ENCODE assay signal across 15 cellular contexts in the genomic region with DNA sequence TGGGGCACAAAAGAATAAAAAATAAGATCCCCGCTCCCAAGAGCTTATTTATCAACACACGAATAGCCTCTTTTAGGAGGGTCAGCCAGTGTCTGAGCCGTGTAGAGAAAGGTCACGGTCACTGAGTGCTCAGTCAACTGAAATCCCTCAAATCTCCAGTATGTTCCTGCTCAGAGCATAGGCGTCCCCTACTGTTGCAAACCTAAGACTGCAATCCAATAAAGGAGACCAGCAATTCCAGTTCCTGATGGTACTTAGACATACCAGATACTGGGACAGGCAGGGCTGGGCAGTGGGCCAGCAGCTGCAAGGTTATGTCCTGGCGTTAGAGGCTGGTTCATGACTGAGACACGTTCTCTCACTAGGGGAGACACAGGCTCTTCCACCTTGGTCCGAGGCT.
DNase-seq lines count a peak whose midpoint lies in the region; ATAC-seq and TF ChIP-seq lines count a peak whose summit lies in the region.
"Had no signal": no experiment of that assay in that cellular context is flagged by ENCODE, and none has a peak within 500 bp of the region (broad histone marks: within the 10 kb centered on the region; RNA-seq: fewer than 3 reads in every experiment).

No MANE protein-coding gene starts in this region.

- H3K4me1 ChIP-seq in DOHH2 (ENCODE audit: control insufficient read depth, low read length) (no peaks in the 10 kb centered on the region), mesendoderm (ENCODE audit: control insufficient read depth, low read depth, low read length) (no peaks in the 10 kb centered on the region)

- no peak overlapping the region for H3K4ac ChIP-seq in mesendoderm (ENCODE audit: low read depth, low read length)

- H3K36me3 Mint-ChIP-seq in glutamatergic neuron (ENCODE audit: unreplicated experiment) = no peaks in the 10 kb centered on the region

- ATAC-seq in activated CD4-positive, CD25-positive, alpha-beta regulatory T cell treated with anti-CD3 and anti-CD28 coated beads, Interleukin-2, amount 50 U/mL, for 24 hours = no peak

- H3K9me3 Mint-ChIP-seq in glutamatergic neuron (ENCODE audit: unreplicated experiment) = peaks cover 1% of the 10 kb centered on the region

- no peaks in the 10 kb centered on the region for H3K36me3 ChIP-seq in DOHH2 (ENCODE audit: control insufficient read depth, low read length)
- H3K36me3 ChIP-seq in mesendoderm (ENCODE audit: control insufficient read depth, insufficient read depth, low read length) = no peaks in the 10 kb centered on the region
- H3K36me3 ChIP-seq: sigmoid colon had no signal

- H3F3A ChIP-seq in DOHH2 (ENCODE audit: control insufficient read depth, insufficient read depth) = no peaks in the 10 kb centered on the region

- no CpG with 5 or more reads among the region's 8 CpGs for WGBS in mesendoderm (ENCODE audit: extremely low coverage, insufficient coverage, low lambda C conversion rate)

- no peak overlapping the region for H2BK5ac ChIP-seq in mesendoderm (ENCODE audit: low read length)

- H4K8ac ChIP-seq in mesendoderm (ENCODE audit: low read depth, low read length) = no peak overlapping the region

- H3K27me3 Mint-ChIP-seq in glutamatergic neuron (ENCODE audit: unreplicated experiment) = peaks cover 2% of the 10 kb centered on the region

- peak; percentile 40 for TF ChIP-seq CTCF in DOHH2 (IDR thresholded peaks at IDR 0.05; ENCODE audit: low read depth, low read length, poor library complexity, severe bottlenecking)
- peak; percentile 22 for TF ChIP-seq CTCF in fibroblast of mammary gland (conservative IDR thresholded peaks at IDR 0.05; ENCODE audit: control insufficient read depth, insufficient read depth, low read depth, low read length)
- TF ChIP-seq CTCF in glutamatergic neuron (IDR thresholded peaks at IDR 0.05; ENCODE audit: partially characterized antibody, unreplicated experiment) = no peak

- no peak overlapping the region for H3K23ac ChIP-seq in mesendoderm (ENCODE audit: low read length)

- H3K27ac Mint-ChIP-seq in glutamatergic neuron (ENCODE audit: unreplicated experiment) = no peak overlapping the region

- H3K9me3 ChIP-seq in DOHH2 (ENCODE audit: control insufficient read depth, insufficient read depth, low read length) = no peaks in the 10 kb centered on the region
- H3K9me3 ChIP-seq: sigmoid colon had no signal

- no peak overlapping the region for H2BK120ac ChIP-seq in mesendoderm (ENCODE audit: low read depth, low read length)

- H3K27ac ChIP-seq in DOHH2 (ENCODE audit: low read depth, low read length) (no peak overlapping the region), mesendoderm (ENCODE audit: low read depth, low read length) (no peak overlapping the region)
- H3K27ac ChIP-seq: KMS-11, sigmoid colon had no signal

- no peaks in the 10 kb centered on the region for H3K79me2 ChIP-seq in DOHH2 (ENCODE audit: control insufficient read depth, low read length)
- no peaks in the 10 kb centered on the region for H3K79me2 ChIP-seq in mesendoderm (ENCODE audit: control insufficient read depth, insufficient read depth, low read length)

- H3K4me2 ChIP-seq in DOHH2 (ENCODE audit: low read length) = no peak overlapping the region
- no peak overlapping the region for H3K4me2 ChIP-seq in mesendoderm (ENCODE audit: low read length)
- H3K4me2 ChIP-seq: KMS-11 had no signal

- H3K56ac ChIP-seq in mesendoderm (ENCODE audit: low read length) = no peak overlapping the region

- H3K9ac ChIP-seq in mesendoderm (ENCODE audit: low read length) = no peak overlapping the region
- H3K9ac ChIP-seq: KMS-11 had no signal

- H4K5ac ChIP-seq in mesendoderm (ENCODE audit: low read length) = no peak overlapping the region

- no peaks in the 10 kb centered on the region for H3K79me1 ChIP-seq in mesendoderm (ENCODE audit: low read length)

- H3K4me3 ChIP-seq in DOHH2 (ENCODE audit: low read length) (no peak overlapping the region), fibroblast of mammary gland (ENCODE audit: control insufficient read depth, low read depth, low read length) (no peak overlapping the region), mesendoderm (ENCODE audit: low read length) (no peak overlapping the region)
- H3K4me3 ChIP-seq: lung, sigmoid colon had no signal

- H3K4me3 Mint-ChIP-seq in glutamatergic neuron (ENCODE audit: unreplicated experiment) = no peak overlapping the region

- H3K18ac ChIP-seq in mesendoderm (ENCODE audit: low read length) = no peak overlapping the region

- H4K20me1 ChIP-seq in DOHH2 (ENCODE audit: control insufficient read depth, insufficient read depth, low read depth, low read length) = no peaks in the 10 kb centered on the region

- H3K4me1 Mint-ChIP-seq in glutamatergic neuron (ENCODE audit: low read depth, unreplicated experiment) = no peaks in the 10 kb centered on the region

- no peak overlapping the region for H2BK15ac ChIP-seq in mesendoderm (replicated peaks; ENCODE audit: low read depth)

- no peak overlapping the region for H2AK5ac ChIP-seq in mesendoderm (ENCODE audit: low read length)

- DNase-seq in NCI-H748 treated with DMSO at 0.1 percent for 48 hours (lab: John Stamatoyannopoulos, UW) (peak; percentile 77), fibroblast of mammary gland (ENCODE audit: low read depth) (no peak), mesendoderm (peak; percentile 66), glutamatergic neuron (no peak), medulla oblongata (ENCODE audit: extremely low spot score) (no peak)
- no peak for DNase-seq in stimulated activated CD4-positive, alpha-beta T cell treated with anti-CD3 and anti-CD28 coated beads, Interleukin-2, amount 100 ng/mL, for 48 hours
- DNase-seq: activated CD8-positive, alpha-beta memory T cell treated with anti-CD3 and anti-CD28 coated beads for 24 hours; amniotic stem cell; COR-L47; NCI-H446 treated with DMSO at 0.1 percent for 48 hours; sigmoid colon had no signal

- H3K9me2 ChIP-seq in DOHH2 (replicated peaks; ENCODE audit: control insufficient read depth, low read length) = no peaks in the 10 kb centered on the region

- peaks cover 10% of the 10 kb centered on the region; the same call in 1 of the 2 replicates for H3K27me3 ChIP-seq in DOHH2 (ENCODE audit: control insufficient read depth, low read length)
- no peaks in the 10 kb centered on the region for H3K27me3 ChIP-seq in mesendoderm (ENCODE audit: insufficient read depth, low read length, poor library complexity)
- H3K27me3 ChIP-seq: sigmoid colon had no signal

Comparison
In these comparisons a context has a peak if more than half of its experiments do, and no peak if none do; other contexts are left out.
1. DNase-seq: peak in NCI-H748 treated with DMSO at 0.1 percent for 48 hours (single experiment) and mesendoderm (single experiment); none in fibroblast of mammary gland (single experiment), stimulated activated CD4-positive, alpha-beta T cell treated with anti-CD3 and anti-CD28 coated beads, Interleukin-2, amount 100 ng/mL, for 48 hours (0 of 2), glutamatergic neuron (single experiment) and medulla oblongata (single experiment).